Comparison of ENCODE assay signal across 8 cellular contexts in the genomic region with DNA sequence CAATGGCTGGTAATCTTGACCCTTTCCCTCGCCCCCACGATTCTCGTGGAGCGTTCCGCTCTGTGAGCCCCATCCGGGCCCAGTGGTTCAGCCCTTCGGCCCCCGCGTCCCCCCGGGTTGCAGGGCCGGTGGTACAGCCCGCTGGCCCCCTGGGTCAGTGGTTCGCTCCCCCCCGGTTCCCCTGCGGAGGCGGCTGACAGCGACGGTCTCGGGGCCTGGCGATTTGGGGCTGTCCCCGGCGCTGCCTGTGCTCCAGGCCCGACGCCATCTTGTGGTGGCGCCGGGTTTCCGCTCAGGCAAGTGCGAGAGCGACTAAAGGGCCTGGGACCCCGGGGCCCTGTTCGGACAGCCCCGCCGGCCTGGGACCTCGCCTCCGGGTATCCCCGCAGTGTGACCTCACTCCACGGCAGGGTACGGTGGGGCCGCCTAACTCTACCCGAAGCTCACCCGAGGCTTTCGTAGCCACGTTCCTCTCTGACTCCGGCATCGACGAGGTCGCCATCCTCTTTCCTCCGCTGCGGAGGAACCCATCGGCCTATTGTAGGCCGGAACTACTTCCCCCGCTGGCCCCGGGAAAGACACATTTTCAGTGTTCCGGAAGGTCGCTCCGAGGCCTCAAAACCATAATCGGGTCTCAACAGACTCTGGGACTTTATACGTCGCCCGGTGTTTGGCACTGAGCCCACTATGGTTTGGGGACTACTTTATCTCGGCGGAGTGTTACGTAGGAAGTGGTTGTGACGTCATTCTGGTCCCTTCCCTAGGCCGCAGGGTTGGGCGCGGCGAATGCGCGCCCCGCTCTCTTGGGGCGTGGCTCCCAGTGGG. TPM values are rescaled to one million over a fixed set of nuclear protein-coding genes. Genes with fewer than 3 reads are reported as not detected.
DNase-seq lines count a peak whose midpoint lies in the region; ATAC-seq, FAIRE-seq and TF ChIP-seq lines count a peak whose summit lies in the region.

A gene with protein sequence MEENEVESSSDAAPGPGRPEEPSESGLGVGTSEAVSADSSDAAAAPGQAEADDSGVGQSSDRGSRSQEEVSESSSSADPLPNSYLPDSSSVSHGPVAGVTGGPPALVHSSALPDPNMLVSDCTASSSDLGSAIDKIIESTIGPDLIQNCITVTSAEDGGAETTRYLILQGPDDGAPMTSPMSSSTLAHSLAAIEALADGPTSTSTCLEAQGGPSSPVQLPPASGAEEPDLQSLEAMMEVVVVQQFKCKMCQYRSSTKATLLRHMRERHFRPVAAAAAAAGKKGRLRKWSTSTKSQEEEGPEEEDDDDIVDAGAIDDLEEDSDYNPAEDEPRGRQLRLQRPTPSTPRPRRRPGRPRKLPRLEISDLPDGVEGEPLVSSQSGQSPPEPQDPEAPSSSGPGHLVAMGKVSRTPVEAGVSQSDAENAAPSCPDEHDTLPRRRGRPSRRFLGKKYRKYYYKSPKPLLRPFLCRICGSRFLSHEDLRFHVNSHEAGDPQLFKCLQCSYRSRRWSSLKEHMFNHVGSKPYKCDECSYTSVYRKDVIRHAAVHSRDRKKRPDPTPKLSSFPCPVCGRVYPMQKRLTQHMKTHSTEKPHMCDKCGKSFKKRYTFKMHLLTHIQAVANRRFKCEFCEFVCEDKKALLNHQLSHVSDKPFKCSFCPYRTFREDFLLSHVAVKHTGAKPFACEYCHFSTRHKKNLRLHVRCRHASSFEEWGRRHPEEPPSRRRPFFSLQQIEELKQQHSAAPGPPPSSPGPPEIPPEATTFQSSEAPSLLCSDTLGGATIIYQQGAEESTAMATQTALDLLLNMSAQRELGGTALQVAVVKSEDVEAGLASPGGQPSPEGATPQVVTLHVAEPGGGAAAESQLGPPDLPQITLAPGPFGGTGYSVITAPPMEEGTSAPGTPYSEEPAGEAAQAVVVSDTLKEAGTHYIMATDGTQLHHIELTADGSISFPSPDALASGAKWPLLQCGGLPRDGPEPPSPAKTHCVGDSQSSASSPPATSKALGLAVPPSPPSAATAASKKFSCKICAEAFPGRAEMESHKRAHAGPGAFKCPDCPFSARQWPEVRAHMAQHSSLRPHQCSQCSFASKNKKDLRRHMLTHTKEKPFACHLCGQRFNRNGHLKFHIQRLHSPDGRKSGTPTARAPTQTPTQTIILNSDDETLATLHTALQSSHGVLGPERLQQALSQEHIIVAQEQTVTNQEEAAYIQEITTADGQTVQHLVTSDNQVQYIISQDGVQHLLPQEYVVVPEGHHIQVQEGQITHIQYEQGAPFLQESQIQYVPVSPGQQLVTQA (N-terminal part only) (minus strand): TSS at position 529 of the 825 bp plus-strand sequence. CDS start 793 bp downstream, outside the sequence.

- TF ChIP-seq CTCF in keratinocyte (optimal IDR thresholded peaks at IDR 0.05 in 1 of 3, IDR thresholded peaks at IDR 0.05 in 1 of 3, conservative IDR thresholded peaks at IDR 0.05 in 1 of 3; ENCODE audit: extremely low read depth in 1 of 3, insufficient read depth in 2 of 3, low read length in 3 of 3): peak in 1 of 3 experiments; percentile 45

- dilution Hi-C loops in keratinocyte (cut with MboI; ENCODE audit: extremely low pct_ligation_motif_present, low sequenced_read_pairs): no loop called here

- DNase-seq in AML-193 (lab: John Stamatoyannopoulos, UW) (peak; percentile 82 to 91), NCI-H460 (ENCODE audit: extremely low read depth, low read depth) (peak; percentile 91), cerebellar nuclear complex (lab: John Stamatoyannopoulos, UW) (peak; percentile 47 to 83), keratinocyte (ENCODE audit: low read depth, low spot score) (peak; percentile 83)
- peak; percentile 98 for DNase-seq in activated CD4-positive, CD25-positive, alpha-beta regulatory T cell treated with anti-CD3 and anti-CD28 coated beads, Interleukin-2, amount 50 U/mL, for 72 hours
- peak; percentile 93 to 94 for DNase-seq in stimulated activated CD4-positive, alpha-beta T cell treated with anti-CD3 and anti-CD28 coated beads, Interleukin-15, amount 100 ng/mL, for 1 hour (ENCODE audit: low read depth in 1 of 2, low spot score in 1 of 2)

- H3K9ac ChIP-seq in keratinocyte (ENCODE audit: control insufficient read depth, extremely low read depth, insufficient read depth, low read length): peak within 1 kb of the TSS; percentile 100

- no peak for FAIRE-seq in keratinocyte (lab: Jason Lieb, UNC)

- H3K27me3 ChIP-seq in keratinocyte (ENCODE audit: control insufficient read depth, extremely low read depth, insufficient read depth, low read length): no peaks in the 10 kb centered on the region

- H3K4me2 ChIP-seq in keratinocyte (ENCODE audit: control insufficient read depth, extremely low read depth, insufficient read depth, low read depth, low read length): peak within 1 kb of the TSS; percentile 95

- H3K4me3 ChIP-seq in keratinocyte (ENCODE audit: control insufficient read depth in 2 of 3, extremely low read depth in 1 of 3, insufficient read depth in 2 of 3, low read depth in 1 of 3, low read length in 3 of 3): peak within 1 kb of the TSS; percentile 86 to 94 (median 89)

- H4K20me1 ChIP-seq in keratinocyte (ENCODE audit: control insufficient read depth, extremely low read depth, insufficient read depth, low read length): no peaks in the 10 kb centered on the region

- no peaks in the 10 kb centered on the region for H3K9me1 ChIP-seq in keratinocyte (ENCODE audit: control insufficient read depth, extremely low read depth, insufficient read depth, low read length)

- H2AFZ ChIP-seq in keratinocyte (ENCODE audit: control insufficient read depth, low read length): peak within 1 kb of the TSS; percentile 98

- peaks cover 34% of the 10 kb centered on the region for H3K79me2 ChIP-seq in keratinocyte (ENCODE audit: control insufficient read depth, insufficient read depth, low read length)

- peaks cover 23% of the 10 kb centered on the region for H3K4me1 ChIP-seq in keratinocyte (ENCODE audit: control insufficient read depth, extremely low read depth, insufficient read depth, low read length)

- peaks cover 24 to 25% of the 10 kb centered on the region in 2 experiments for H3K36me3 ChIP-seq in keratinocyte (ENCODE audit: control insufficient read depth in 2 of 2, extremely low read depth in 1 of 2, insufficient read depth in 2 of 2, low read length in 2 of 2)

- ATAC-seq in GM19043 (IDR thresholded peaks at IDR 0.05; ENCODE audit: low read depth, unreplicated experiment) (peak; percentile 49), HG03378 (IDR thresholded peaks at IDR 0.05; ENCODE audit: unreplicated experiment) (peak; percentile 57)

- H3K27ac ChIP-seq in keratinocyte (ENCODE audit: control insufficient read depth, insufficient read depth, low read length): peak within 1 kb of the TSS; percentile 100

- no peaks in the 10 kb centered on the region for H3K9me3 ChIP-seq in keratinocyte (ENCODE audit: control insufficient read depth, low read depth, low read length)

RNA-seq across cellular contexts. Expression of the gene that starts here (rescaled TPM):
- 13.8 and 16.3 TPM in 2 replicates for total RNA-seq in NCI-H460 (2014; rRNA removed; shearing (Covaris generic))
- 38.7 and 43.6 TPM in 2 replicates for polyA plus RNA-seq in NCI-H460 (2014; cell fraction: nucleus; rRNA removed)
- 5.8 to 9.1 TPM (median 6.8 TPM) in 3 replicates for polyA plus RNA-seq in keratinocyte
- polyA plus RNA-seq in keratinocyte (2011; ENCODE audit: low read depth): 2.8 TPM
- 3.7 and 6.4 TPM in 2 replicates for polyA plus RNA-seq in keratinocyte (2011; cell fraction: cytosol; rRNA removed)
- polyA plus RNA-seq in keratinocyte (2011; cell fraction: nucleus; rRNA removed): 25.7 and 32.3 TPM in 2 replicates
- polyA plus RNA-seq in keratinocyte (2012; ENCODE audit: low replicate concordance): 10.8 and 11.8 TPM in 2 replicates
- polyA minus RNA-seq in keratinocyte: 11.4 to 39.2 TPM (median 18.8 TPM) in 3 replicates
- polyA minus RNA-seq in keratinocyte (2011; cell fraction: cytosol; rRNA and poly(A)+ RNA removed): 7.9 TPM
- 20.3 and 26.6 TPM in 2 replicates for polyA minus RNA-seq in keratinocyte (2011; cell fraction: nucleus; rRNA and poly(A)+ RNA removed)

Comparison
In these comparisons a context has a peak if more than half of its experiments do, and no peak if none do; other contexts are left out.
1. Peak in every context shown above with its lines: DNase-seq, ATAC-seq, H3K4me3 ChIP-seq and H3K27ac ChIP-seq.